ENCODE assay signal across 8 cellular contexts in genomic region chr5:178121450-178122276, GRCh38. TPM values are rescaled to one million over a fixed set of nuclear protein-coding genes. Genes with fewer than 3 reads are reported as not detected.
DNase-seq lines count a peak whose midpoint lies in the region; ATAC-seq and TF ChIP-seq lines count a peak whose summit lies in the region.

No MANE protein-coding gene starts in this region.

- no peaks in the 10 kb centered on the region for H3K27me3 Mint-ChIP-seq in activated naive CD4-positive, alpha-beta T cell treated with anti-CD3 and anti-CD28 coated beads, Interleukin-2, amount 50 U/mL, for 24 hours

- H3K36me3 Mint-ChIP-seq in activated naive CD4-positive, alpha-beta T cell treated with anti-CD3 and anti-CD28 coated beads, Interleukin-2, amount 50 U/mL, for 24 hours = no peaks in the 10 kb centered on the region

- no peak for TF ChIP-seq EP300 in suprapubic skin (IDR thresholded peaks at IDR 0.05)

- H4K20me1 ChIP-seq in OCI-LY7 (ENCODE audit: insufficient read depth, low read length) = no peaks in the 10 kb centered on the region

- H2AFZ ChIP-seq in OCI-LY7 (ENCODE audit: low read length) = no peak overlapping the region

- no peaks in the 10 kb centered on the region for H3K9me3 ChIP-seq in OCI-LY7 (ENCODE audit: low read length)
- no peaks in the 10 kb centered on the region for H3K9me3 ChIP-seq in suprapubic skin

- peak overlapping the region; percentile 36 for H3K4me3 Mint-ChIP-seq in activated naive CD4-positive, alpha-beta T cell treated with anti-CD3 and anti-CD28 coated beads, Interleukin-2, amount 50 U/mL, for 24 hours

- H3K4me3 ChIP-seq in OCI-LY7 (ENCODE audit: low read depth, low read length, poor library complexity, severe bottlenecking) (peak overlapping the region; percentile 37), fibroblast of mammary gland (ENCODE audit: control insufficient read depth, low read depth, low read length) (no peak overlapping the region), suprapubic skin (no peak overlapping the region)

- peaks cover 27% of the 10 kb centered on the region for H3K27me3 ChIP-seq in suprapubic skin

- no peak for DNase-seq in activated naive CD4-positive, alpha-beta T cell treated with Interleukin-2 at 50 U/mL for 16 hours
- DNase-seq in OCI-LY7 (ENCODE audit: low spot score) (peak; percentile 78), fibroblast of mammary gland (ENCODE audit: low read depth) (peak; percentile 28), suprapubic skin (ENCODE audit: low spot score in 2 of 2) (no peak), hypothalamus (lab: John Stamatoyannopoulos, UW) (no peak)
- DNase-seq in stimulated activated naive CD4-positive, alpha-beta T cell (lab: John Stamatoyannopoulos, UW) = no peak

- no peaks in the 10 kb centered on the region for H3K9me3 Mint-ChIP-seq in activated naive CD4-positive, alpha-beta T cell treated with anti-CD3 and anti-CD28 coated beads, Interleukin-2, amount 50 U/mL, for 24 hours

- H3K9me2 ChIP-seq in OCI-LY7 (ENCODE audit: insufficient read depth, low read length) = no peaks in the 10 kb centered on the region

- peak overlapping the region; percentile 68 for H3K4me2 ChIP-seq in OCI-LY7 (ENCODE audit: low read length)

- intact Hi-C loops in OCI-LY7 (cut with micrococcal nuclease; ENCODE audit: unreplicated experiment) = loop anchor here (1.0 to 2.0 kb wide), 4 partner anchors 9 to 45 kb away; no protein-coding TSS in a partner anchor

- H3K36me3 ChIP-seq in OCI-LY7 (ENCODE audit: insufficient read depth, low read length) (peaks cover 62% of the 10 kb centered on the region), suprapubic skin (no peaks in the 10 kb centered on the region)

- no TSS peak for BruUV-seq in OCI-LY7 (replicated peaks; lab: Mats Ljungman, UMichigan)

- H3K4me1 ChIP-seq in OCI-LY7 (ENCODE audit: insufficient read depth, low read length, poor library complexity, severe bottlenecking) (peaks cover 74% of the 10 kb centered on the region), suprapubic skin (peaks cover 46% of the 10 kb centered on the region)

- TF ChIP-seq POLR2A in suprapubic skin (IDR thresholded peaks at IDR 0.05) = no peak

- H3K27ac ChIP-seq in OCI-LY7 (ENCODE audit: low read depth, low read length, poor library complexity, severe bottlenecking) (peak overlapping the region; percentile 90), suprapubic skin (peak overlapping the region; percentile 74)

- H3K27ac Mint-ChIP-seq in activated naive CD4-positive, alpha-beta T cell treated with anti-CD3 and anti-CD28 coated beads, Interleukin-2, amount 50 U/mL, for 24 hours = no peak overlapping the region

- peaks cover 38% of the 10 kb centered on the region; the same call in 1 of the 2 replicates for H3K79me2 ChIP-seq in OCI-LY7 (ENCODE audit: insufficient read depth, low read depth, low read length)

- TF ChIP-seq CTCF in OCI-LY7 (conservative IDR thresholded peaks at IDR 0.05; ENCODE audit: low read length) (no peak), fibroblast of mammary gland (conservative IDR thresholded peaks at IDR 0.05; ENCODE audit: control insufficient read depth, insufficient read depth, low read depth, low read length) (no peak), suprapubic skin (IDR thresholded peaks at IDR 0.05) (no peak)

- WGBS in suprapubic skin = 68% methylated on average over 4 of the region's 36 CpGs

- no peak for ATAC-seq in activated CD4-positive, CD25-positive, alpha-beta regulatory T cell treated with anti-CD3 and anti-CD28 coated beads, Interleukin-2, amount 50 U/mL, for 24 hours

- POLR2A ChIA-PET in OCI-LY7 (lab: Charles Lee) = interaction anchor here (0.7 to 2.3 kb wide), 7 partner anchors 8 to 83 kb away, joined by 3 to 13 read pairs (median 5); partner anchors contain the start of gene HNRNPAB

- CTCF ChIA-PET in OCI-LY7 (lab: Charles Lee; ENCODE audit: unreplicated experiment) = interaction anchor here (0.6 to 3.1 kb wide), 5 partner anchors 8 to 46 kb away, joined by 3 to 17 read pairs (median 3); partner anchors contain the start of gene NHP2

- H3K4me1 Mint-ChIP-seq in activated naive CD4-positive, alpha-beta T cell treated with anti-CD3 and anti-CD28 coated beads, Interleukin-2, amount 50 U/mL, for 24 hours = peaks cover 17% of the 10 kb centered on the region

RNA-seq across cellular contexts. Expression of gene N4BP3, which starts 8.3 kb away (rescaled TPM):
- total RNA-seq in OCI-LY7 (2014; rRNA removed; shearing (Covaris generic)) = 23.7 and 28.3 TPM in 2 replicates
- total RNA-seq in OCI-LY7 (2022) (22.3 and 26.1 TPM in 2 replicates), suprapubic skin (10 to 100 TPM in 3 of 4 donors, 1 to 10 TPM in 1; 7.6 to 14.0 (median 11.7) TPM)

RNA-seq across cellular contexts. Expression of gene RMND5B, which starts 9.2 kb away (rescaled TPM):
- 54.2 and 68.3 TPM in 2 replicates for total RNA-seq in OCI-LY7 (2014; rRNA removed; shearing (Covaris generic))
- total RNA-seq in OCI-LY7 (2022) (63.2 and 63.7 TPM in 2 replicates), suprapubic skin (10 to 100 TPM; 38.6 to 60.6 (median 42.9) TPM)

RNA-seq across cellular contexts. Expression of gene NHP2, which starts 32.0 kb away (rescaled TPM):
- total RNA-seq in OCI-LY7 (2014; rRNA removed; shearing (Covaris generic)) = 309 and 344 TPM in 2 replicates
- 183 and 216 TPM in 2 replicates for total RNA-seq in OCI-LY7 (2022)
- 100 to 1,000 TPM in 3 of 4 donors, 10 to 100 TPM in 1; 75.8 to 278 (median 210) TPM for total RNA-seq in suprapubic skin

Comparison
In these comparisons a context has a peak if more than half of its experiments do, and no peak if none do; other contexts are left out.
1. DNase-seq: peak in OCI-LY7 (single experiment) and fibroblast of mammary gland (single experiment); none in activated naive CD4-positive, alpha-beta T cell treated with Interleukin-2 at 50 U/mL for 16 hours (single experiment), suprapubic skin (0 of 2), hypothalamus (0 of 51) and stimulated activated naive CD4-positive, alpha-beta T cell (0 of 6).